1 cellular context compared by ENCODE assay signal in genomic region chr19:8529369-8530006, GRCh38.
TF ChIP-seq lines count a peak whose summit lies in the region.

No MANE protein-coding gene starts in this region.

TF ChIP-seq in HepG2, 621 proteins besides CTCF, POLR2A, EP300 and RAD21:
- peak; percentile 67 for TF ChIP-seq ZEB1 (IDR thresholded peaks at IDR 0.05; ENCODE audit: insufficient replicate concordance, low read depth)
- TF ChIP-seq HNF4G (IDR thresholded peaks at IDR 0.05; ENCODE audit: borderline replicate concordance, low read depth, low read length): no peak
- TF ChIP-seq HNF4G (CRISPR knock-in tag; IDR thresholded peaks at IDR 0.05; ENCODE audit: borderline replicate concordance, low read depth): no peak
